In the genomic region with DNA sequence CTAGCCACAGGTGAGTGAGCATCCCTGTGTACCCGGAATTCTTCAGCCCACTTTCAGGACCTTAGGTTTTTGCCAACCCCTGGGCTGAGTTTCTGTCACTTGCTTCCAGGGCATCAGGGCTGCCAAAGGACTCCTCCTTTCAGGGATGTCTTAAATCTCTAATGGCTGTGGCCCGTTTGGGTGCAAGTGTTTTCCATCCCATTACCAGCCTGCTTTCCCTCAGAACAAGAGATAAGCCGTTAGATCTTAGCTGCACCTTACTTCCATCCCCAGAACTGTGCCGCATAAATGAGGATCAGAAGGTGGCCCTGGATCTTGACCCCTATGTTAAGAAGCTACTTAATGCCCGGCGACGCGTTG, we compare ENCODE assay signal across 1 cellular context.
TF ChIP-seq lines count a peak whose summit lies in the region.

No MANE protein-coding gene starts in this region.

TF ChIP-seq in endothelial cell of umbilical vein, 7 proteins besides CTCF, POLR2A, EP300 and RAD21:
- TF ChIP-seq JUN (IDR thresholded peaks at IDR 0.05; ENCODE audit: borderline replicate concordance, insufficient read depth, insufficient read length, low read depth) (no peak), FOS (IDR thresholded peaks at IDR 0.05; ENCODE audit: borderline replicate concordance, insufficient read depth, low read length) (no peak), MYC (IDR thresholded peaks at IDR 0.05; ENCODE audit: low read depth, low read length) (no peak), POLR2AphosphoS5 (IDR thresholded peaks at IDR 0.05; ENCODE audit: insufficient read depth, low read depth, low read length) (no peak), EZH2 (IDR thresholded peaks at IDR 0.05; ENCODE audit: borderline replicate concordance, low read depth, low read length, severe bottlenecking) (no peak), GATA2 (IDR thresholded peaks at IDR 0.05; ENCODE audit: insufficient read depth, insufficient read length, low read depth, low read length) (no peak)
- TF ChIP-seq, protein P1, sequence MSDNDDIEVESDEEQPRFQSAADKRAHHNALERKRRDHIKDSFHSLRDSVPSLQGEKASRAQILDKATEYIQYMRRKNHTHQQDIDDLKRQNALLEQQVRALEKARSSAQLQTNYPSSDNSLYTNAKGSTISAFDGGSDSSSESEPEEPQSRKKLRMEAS (IDR thresholded peaks at IDR 0.05; ENCODE audit: insufficient read depth, insufficient read length) = no peak
TF ChIP-seq in endothelial cell of umbilical vein: peak in this region for 0.
